Comparison of ENCODE assay signal across 6 cellular contexts in the genomic region with DNA sequence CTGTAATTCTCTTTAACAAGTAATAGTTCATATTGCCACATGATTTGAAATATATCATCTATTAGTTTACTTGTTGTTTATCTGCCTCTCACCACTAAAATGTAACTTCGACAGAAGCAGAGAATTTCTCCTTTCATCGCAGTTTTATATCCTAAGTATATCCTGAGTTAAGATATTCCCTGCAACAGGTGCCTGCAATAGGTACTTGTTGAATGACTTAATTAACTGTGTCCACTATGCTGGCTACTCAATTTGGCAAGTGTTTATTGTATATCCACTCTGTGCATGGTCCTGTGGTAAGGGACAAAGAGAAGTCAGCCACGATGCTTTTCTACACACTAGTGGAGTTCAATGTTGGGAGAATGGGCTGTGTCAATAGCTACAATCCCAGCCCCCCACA.
"Had no signal": no experiment of that assay in that cellular context is flagged by ENCODE, and none has a peak within 500 bp of the region (broad histone marks: within the 10 kb centered on the region; RNA-seq: fewer than 3 reads in every experiment).

No MANE protein-coding gene starts in this region.

- H3K4me3 ChIP-seq: HAP-1 had no signal

- DNase-seq: GOT3, H7, Karpas-422, KBM-7 had no signal

- H3K4me1 ChIP-seq: HAP-1 had no signal

- H3K9me3 ChIP-seq: HAP-1 had no signal

- H3K27ac ChIP-seq: KMS-11 had no signal

- H3K9ac ChIP-seq: KMS-11 had no signal

- H3K36me3 ChIP-seq: HAP-1 had no signal
